ENCODE assay signal across 12 cellular contexts in the genomic region with DNA sequence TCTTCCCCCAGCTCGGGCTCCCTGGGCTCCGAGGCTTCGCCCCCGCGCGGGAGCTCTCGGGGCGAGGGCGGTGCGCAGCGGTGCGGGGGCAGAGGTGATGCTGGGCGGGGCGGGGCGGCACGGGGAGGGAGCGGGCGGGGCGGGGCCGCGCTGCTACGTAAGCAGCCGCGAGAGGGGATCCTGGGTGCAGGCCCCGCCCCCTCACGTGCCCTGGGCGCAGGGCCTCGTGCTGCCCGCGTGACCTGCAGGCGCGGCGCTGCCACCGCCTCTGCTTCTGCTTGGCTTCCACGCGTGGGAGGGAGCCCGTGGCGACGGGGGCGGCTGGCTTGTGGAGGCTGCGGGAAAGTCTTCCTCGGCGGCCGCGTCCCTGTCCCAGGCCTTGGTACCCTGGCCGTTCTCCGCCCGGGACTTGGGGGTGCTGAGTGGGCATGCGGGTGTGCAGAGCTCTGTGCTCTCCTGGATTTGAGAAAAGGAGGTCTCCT.
DNase-seq lines count a peak whose midpoint lies in the region; ATAC-seq and TF ChIP-seq lines count a peak whose summit lies in the region.
"Had no signal": no experiment of that assay in that cellular context is flagged by ENCODE, and none has a peak within 500 bp of the region (broad histone marks: within the 10 kb centered on the region; RNA-seq: fewer than 3 reads in every experiment).

No MANE protein-coding gene starts in this region.

- no peak overlapping the region for H3K27ac Mint-ChIP-seq in MCF 10A (ENCODE audit: low read depth, unreplicated experiment)
- no peak overlapping the region for H3K27ac Mint-ChIP-seq in activated naive CD4-positive, alpha-beta T cell treated with anti-CD3 and anti-CD28 coated beads, Interleukin-2, amount 50 U/mL, for 72 hours
- H3K27ac Mint-ChIP-seq: CD4-positive, CD25-positive, alpha-beta regulatory T cell had no signal

- TF ChIP-seq POLR2A in breast epithelium (IDR thresholded peaks at IDR 0.05) (no peak), body of pancreas (IDR thresholded peaks at IDR 0.05) (no peak)

- intact Hi-C loops in breast epithelium (cut with DNase I; ENCODE audit: low total_unique reads): no loop called here
- intact Hi-C loops in MCF 10A (cut with micrococcal nuclease): no loop called here
- intact Hi-C loops in body of pancreas (cut with DNase I): no loop called here
- intact Hi-C loops in upper lobe of right lung (cut with DNase I): no loop called here

- CTCF ChIA-PET in MCF 10A (lab: Yijun Ruan, JAX): no interaction called here

- H3K27ac ChIP-seq in breast epithelium (no peak overlapping the region), body of pancreas (no peak overlapping the region), upper lobe of right lung (no peak overlapping the region)
- H3K27ac ChIP-seq: prostate gland had no signal

- TF ChIP-seq CTCF in breast epithelium (IDR thresholded peaks at IDR 0.05): no peak
- TF ChIP-seq CTCF in MCF 10A (IDR thresholded peaks at IDR 0.05; ENCODE audit: unreplicated experiment): no peak
- TF ChIP-seq CTCF in body of pancreas (IDR thresholded peaks at IDR 0.05): no peak
- TF ChIP-seq CTCF in upper lobe of right lung (IDR thresholded peaks at IDR 0.05): no peak

- ATAC-seq in body of pancreas: peak; percentile 57
- ATAC-seq in upper lobe of right lung: peak; percentile 51
- no peak for ATAC-seq in activated naive CD4-positive, alpha-beta T cell treated with anti-CD3 and anti-CD28 coated beads, Interleukin-2, amount 50 U/mL, for 72 hours

- no peaks in the 10 kb centered on the region for H3K27me3 Mint-ChIP-seq in MCF 10A (ENCODE audit: insufficient read depth, unreplicated experiment)

- H3K4me3 ChIP-seq in breast epithelium: peak overlapping the region; percentile 4 to 67 (median 47)
- H3K4me3 ChIP-seq in body of pancreas: no peak overlapping the region
- H3K4me3 ChIP-seq in upper lobe of right lung: peak overlapping the region; percentile 26

- no peaks in the 10 kb centered on the region for H3K36me3 Mint-ChIP-seq in MCF 10A (ENCODE audit: insufficient read depth, unreplicated experiment)
- no peaks in the 10 kb centered on the region for H3K36me3 Mint-ChIP-seq in activated naive CD4-positive, alpha-beta T cell treated with anti-CD3 and anti-CD28 coated beads, Interleukin-2, amount 50 U/mL, for 72 hours
- H3K36me3 Mint-ChIP-seq: CD4-positive, CD25-positive, alpha-beta regulatory T cell had no signal

- no TSS peak for BruUV-seq in MCF 10A (replicated peaks; lab: Mats Ljungman, UMichigan)

- no peak overlapping the region for H3K4me3 Mint-ChIP-seq in MCF 10A (ENCODE audit: unreplicated experiment)
- H3K4me3 Mint-ChIP-seq: CD4-positive, CD25-positive, alpha-beta regulatory T cell had no signal

- WGBS in body of pancreas, 2 donors: 35 to 95% methylated on average over 9 to 25 of the region's 49 CpGs

- POLR2A ChIA-PET in MCF 10A (lab: Yijun Ruan, JAX): interaction anchor here (0.6 kb wide), 1 partner anchor 899 kb away, joined by 3 read pairs; no protein-coding TSS in a partner anchor

- DNase-seq in breast epithelium (ENCODE audit: low spot score in 2 of 2) (no peak), MCF 10A (ENCODE audit: unreplicated experiment) (no peak), body of pancreas (peak; percentile 23 to 55 (median 48)), kidney tubule cell (ENCODE audit: low spot score) (peak; percentile 5), upper lobe of right lung (no peak), UCSD-AML1 (lab: John Stamatoyannopoulos, UW; ENCODE audit: unreplicated experiment) (no peak), NCI-H345 (lab: John Stamatoyannopoulos, UW) (no peak)
- no peak for DNase-seq in activated naive CD4-positive, alpha-beta T cell treated with anti-CD3 and anti-CD28 coated beads, Interleukin-2, amount 50 U/mL, for 72 hours (ENCODE audit: low spot score in 2 of 2)
- DNase-seq: CD4-positive, CD25-positive, alpha-beta regulatory T cell; NCI-H1092; T-helper 9 cell had no signal

- H3K4me1 ChIP-seq in breast epithelium (no peaks in the 10 kb centered on the region), body of pancreas (peaks cover 11% of the 10 kb centered on the region), upper lobe of right lung (peaks cover 3% of the 10 kb centered on the region)
- H3K4me1 ChIP-seq: prostate gland had no signal

- H3K9me3 Mint-ChIP-seq in MCF 10A (ENCODE audit: unreplicated experiment): no peaks in the 10 kb centered on the region
- no peaks in the 10 kb centered on the region for H3K9me3 Mint-ChIP-seq in activated naive CD4-positive, alpha-beta T cell treated with anti-CD3 and anti-CD28 coated beads, Interleukin-2, amount 50 U/mL, for 72 hours

- no peaks in the 10 kb centered on the region for H3K36me3 ChIP-seq in breast epithelium
- no peaks in the 10 kb centered on the region for H3K36me3 ChIP-seq in body of pancreas (replicated peaks in 1 of 2; ENCODE audit: insufficient read depth in 1 of 2, low read depth in 2 of 2)
- no peaks in the 10 kb centered on the region for H3K36me3 ChIP-seq in upper lobe of right lung
- H3K36me3 ChIP-seq: prostate gland had no signal

- H3K9me3 ChIP-seq in breast epithelium: no peaks in the 10 kb centered on the region
- no peaks in the 10 kb centered on the region for H3K9me3 ChIP-seq in body of pancreas
- no peaks in the 10 kb centered on the region for H3K9me3 ChIP-seq in upper lobe of right lung
- H3K9me3 ChIP-seq: prostate gland had no signal

- H3K4me1 Mint-ChIP-seq in MCF 10A (ENCODE audit: insufficient read depth, unreplicated experiment): no peaks in the 10 kb centered on the region

- peaks cover 0 to 12% of the 10 kb centered on the region in 2 donors for H3K27me3 ChIP-seq in breast epithelium
- H3K27me3 ChIP-seq in body of pancreas: no peaks in the 10 kb centered on the region
- H3K27me3 ChIP-seq in upper lobe of right lung: peaks cover 16% of the 10 kb centered on the region

Comparison
In these comparisons a context has a peak if more than half of its experiments do, and no peak if none do; other contexts are left out.
1. DNase-seq: peak in body of pancreas (4 of 4) and kidney tubule cell (single experiment); none in breast epithelium (0 of 2), MCF 10A (single experiment), upper lobe of right lung (single experiment), UCSD-AML1 (single experiment), activated naive CD4-positive, alpha-beta T cell treated with anti-CD3 and anti-CD28 coated beads, Interleukin-2, amount 50 U/mL, for 72 hours (0 of 2) and NCI-H345 (single experiment).
2. H3K4me3 ChIP-seq: peak in breast epithelium (3 of 3) and upper lobe of right lung (single experiment); none in body of pancreas (0 of 2).
3. ATAC-seq: peak in body of pancreas (single experiment) and upper lobe of right lung (single experiment); none in activated naive CD4-positive, alpha-beta T cell treated with anti-CD3 and anti-CD28 coated beads, Interleukin-2, amount 50 U/mL, for 72 hours (0 of 2).